ENCODE assay signal across 15 cellular contexts in the genomic region with DNA sequence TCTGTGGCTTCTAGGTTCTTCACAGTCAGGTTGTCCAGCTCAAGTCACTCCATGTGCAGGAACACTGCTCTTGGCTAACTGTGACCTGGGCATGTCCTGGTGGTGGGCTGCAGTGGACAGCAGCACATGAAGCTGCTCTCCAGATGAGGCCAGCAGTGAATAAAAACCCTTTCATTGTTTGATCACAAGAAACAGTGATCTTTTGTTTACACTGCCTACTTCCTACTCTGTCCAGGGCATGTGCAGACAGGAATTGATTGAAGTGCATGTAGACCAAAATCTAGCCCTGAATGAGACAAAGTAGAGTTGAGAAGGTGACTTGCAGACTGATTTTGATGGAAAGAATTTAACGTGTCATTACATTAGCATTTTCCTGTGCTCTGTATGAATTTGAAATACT. TPM values are rescaled to one million over a fixed set of nuclear protein-coding genes. Genes with fewer than 3 reads are reported as not detected.
DNase-seq lines count a peak whose midpoint lies in the region; ATAC-seq and TF ChIP-seq lines count a peak whose summit lies in the region.
"Had no signal": no experiment of that assay in that cellular context is flagged by ENCODE, and none has a peak within 500 bp of the region (broad histone marks: within the 10 kb centered on the region; RNA-seq: fewer than 3 reads in every experiment).

No MANE protein-coding gene starts in this region.

- peaks cover 41% of the 10 kb centered on the region for H3K4me1 Mint-ChIP-seq in progenitor cell of endocrine pancreas (ENCODE audit: low read depth)

- ATAC-seq in GM21825 (IDR thresholded peaks at IDR 0.05; ENCODE audit: unreplicated experiment), result no peak
- ATAC-seq: activated T-helper 17 cell treated with anti-CD3 and anti-CD28 coated beads, Interleukin-2, amount 50 U/mL, for 72 hours; effector memory CD8-positive, alpha-beta T cell; left ventricle myocardium superior had no signal

- no peaks in the 10 kb centered on the region for H3K27me3 Mint-ChIP-seq in progenitor cell of endocrine pancreas
- H3K27me3 Mint-ChIP-seq: activated T-helper 17 cell treated with anti-CD3 and anti-CD28 coated beads, Interleukin-2, amount 50 U/mL, for 72 hours; effector memory CD8-positive, alpha-beta T cell; type B pancreatic cell had no signal

- in situ Hi-C loops in HAP-1 (cut with MboI; ENCODE audit: low sequenced_read_pairs), result no loop called here
- in situ Hi-C loops in ACHN (cut with HindIII; ENCODE audit: low pct_ligation_motif_present, low pct_unique_long_range_greater_than_20kb, low sequenced_read_pairs), result no loop called here

- no peak overlapping the region for H3K4me3 ChIP-seq in HAP-1
- H3K4me3 ChIP-seq: spleen had no signal

- peak overlapping the region; percentile 91 for H3K27ac Mint-ChIP-seq in progenitor cell of endocrine pancreas
- H3K27ac Mint-ChIP-seq: activated T-helper 17 cell treated with anti-CD3 and anti-CD28 coated beads, Interleukin-2, amount 50 U/mL, for 72 hours; effector memory CD8-positive, alpha-beta T cell; type B pancreatic cell had no signal

- H3K36me3 Mint-ChIP-seq in progenitor cell of endocrine pancreas (ENCODE audit: insufficient read depth), result peaks cover 33% of the 10 kb centered on the region

- H3K27me3 ChIP-seq in HAP-1 (ENCODE audit: low read depth), result no peaks in the 10 kb centered on the region
- H3K27me3 ChIP-seq: spleen had no signal

- no peaks in the 10 kb centered on the region for H3K9me3 Mint-ChIP-seq in progenitor cell of endocrine pancreas (ENCODE audit: low read depth)
- H3K9me3 Mint-ChIP-seq: activated T-helper 17 cell treated with anti-CD3 and anti-CD28 coated beads, Interleukin-2, amount 50 U/mL, for 72 hours; effector memory CD8-positive, alpha-beta T cell; type B pancreatic cell had no signal

- H3K9me3 ChIP-seq in HAP-1, result no peaks in the 10 kb centered on the region
- H3K9me3 ChIP-seq: neutrophil, spleen had no signal

- peaks cover 32% of the 10 kb centered on the region for H3K36me3 ChIP-seq in HAP-1 (replicated peaks)

- DNase-seq in NCI-H748 (lab: John Stamatoyannopoulos, UW; ENCODE audit: unreplicated experiment), result peak; percentile 32
- no peak for DNase-seq in NCI-H748 treated with DMSO at 0.1 percent for 48 hours (lab: John Stamatoyannopoulos, UW)
- peak; percentile 36 for DNase-seq in NCI-H2196 (lab: John Stamatoyannopoulos, UW; ENCODE audit: unreplicated experiment)
- peak; percentile 36 for DNase-seq in epidermal melanocyte (ENCODE audit: insufficient read length, low spot score)
- no peak for DNase-seq in progenitor cell of endocrine pancreas (ENCODE audit: low spot score, unreplicated experiment)
- no peak for DNase-seq in HAP-1 (ENCODE audit: low spot score in 2 of 2)
- no peak for DNase-seq in ACHN
- DNase-seq: activated CD4-positive, CD25-positive, alpha-beta regulatory T cell treated with anti-CD3 and anti-CD28 coated beads, Interleukin-2, amount 50 U/mL, for 72 hours; effector memory CD8-positive, alpha-beta T cell; left ventricle myocardium superior; spleen had no signal

- H3K4me1 ChIP-seq in HAP-1, result no peaks in the 10 kb centered on the region

- TF ChIP-seq CTCF in progenitor cell of endocrine pancreas (IDR thresholded peaks at IDR 0.05; ENCODE audit: unreplicated experiment), result no peak

- no peak overlapping the region for H3K4me3 Mint-ChIP-seq in progenitor cell of endocrine pancreas (ENCODE audit: low read depth)
- H3K4me3 Mint-ChIP-seq: activated T-helper 17 cell treated with anti-CD3 and anti-CD28 coated beads, Interleukin-2, amount 50 U/mL, for 72 hours; effector memory CD8-positive, alpha-beta T cell; type B pancreatic cell had no signal

RNA-seq across cellular contexts. Expression of a gene that starts 34.9 kb away (rescaled TPM):
- 24.2 and 27.7 TPM in 2 replicates for total RNA-seq in progenitor cell of endocrine pancreas

Comparison
In these comparisons a context has a peak if more than half of its experiments do, and no peak if none do; other contexts are left out.
1. DNase-seq: peak in NCI-H748 (single experiment), NCI-H2196 (single experiment) and epidermal melanocyte (single experiment); none in NCI-H748 treated with DMSO at 0.1 percent for 48 hours (single experiment), progenitor cell of endocrine pancreas (single experiment), HAP-1 (0 of 2) and ACHN (single experiment).